ENCODE assay signal across 1 cellular context in genomic region chr14:23566782-23567185, GRCh38.
TF ChIP-seq lines count a peak whose summit lies in the region.

No MANE protein-coding gene starts in this region.

TF ChIP-seq in endothelial cell of umbilical vein, 7 proteins besides CTCF, POLR2A, EP300 and RAD21:
- no peak for TF ChIP-seq JUN (IDR thresholded peaks at IDR 0.05; ENCODE audit: borderline replicate concordance, insufficient read depth, insufficient read length, low read depth)
- no peak for TF ChIP-seq FOS (IDR thresholded peaks at IDR 0.05; ENCODE audit: borderline replicate concordance, insufficient read depth, low read length)
- no peak for TF ChIP-seq MYC (IDR thresholded peaks at IDR 0.05; ENCODE audit: low read depth, low read length)
- no peak for TF ChIP-seq POLR2AphosphoS5 (IDR thresholded peaks at IDR 0.05; ENCODE audit: insufficient read depth, low read depth, low read length)
- TF ChIP-seq MAX (IDR thresholded peaks at IDR 0.05; ENCODE audit: insufficient read depth, insufficient read length), result no peak
TF ChIP-seq in endothelial cell of umbilical vein: peak in this region for 0.
